8 cellular contexts compared by ENCODE assay signal in genomic region chr17:63425478-63425877, GRCh38. TPM values are rescaled to one million over a fixed set of nuclear protein-coding genes. Genes with fewer than 3 reads are reported as not detected.
DNase-seq lines count a peak whose midpoint lies in the region; ATAC-seq and TF ChIP-seq lines count a peak whose summit lies in the region.

No MANE protein-coding gene starts in this region.

- DNase-seq in NCI-H748 treated with DMSO at 0.1 percent for 48 hours (lab: John Stamatoyannopoulos, UW): peak; percentile 57
- peak; percentile 40 to 66 for DNase-seq in activated CD4-positive, alpha-beta T cell treated with anti-CD3 and anti-CD28 coated beads, Interleukin-2, amount 50 U/mL, for 24 hours (ENCODE audit: low read depth in 1 of 2, low spot score in 1 of 2)
- DNase-seq in dorsolateral prefrontal cortex: peak in 9 of 10 donors; percentile 45 to 90 (median 78)
- peak; percentile 73 for DNase-seq in memory B cell (ENCODE audit: low spot score in 2 of 2)
- DNase-seq in stimulated activated CD8-positive, alpha-beta memory T cell treated with anti-CD3 and anti-CD28 coated beads, Interleukin-15, amount 100 ng/mL, for 1 hour (ENCODE audit: low read depth): peak; percentile 49

- H3K27me3 Mint-ChIP-seq in memory B cell: no peaks in the 10 kb centered on the region

- ATAC-seq in HG03439 (IDR thresholded peaks at IDR 0.05; ENCODE audit: unreplicated experiment): peak; percentile 61
- ATAC-seq in memory B cell (ENCODE audit: low read depth): peak; percentile 79
- no peak for ATAC-seq in HG03039 (IDR thresholded peaks at IDR 0.05; ENCODE audit: unreplicated experiment)

- H3K4me3 Mint-ChIP-seq in memory B cell: no peak overlapping the region

- H3K4me1 Mint-ChIP-seq in memory B cell: peaks cover 9% of the 10 kb centered on the region

- no peaks in the 10 kb centered on the region for H4K20me1 ChIP-seq in DOHH2 (ENCODE audit: control insufficient read depth, insufficient read depth, low read depth, low read length)

- no peak overlapping the region for H3K4me3 ChIP-seq in DOHH2 (ENCODE audit: low read length)
- H3K4me3 ChIP-seq in dorsolateral prefrontal cortex: no peak overlapping the region

- H3K4me1 ChIP-seq in DOHH2 (ENCODE audit: control insufficient read depth, low read length): peaks cover 14% of the 10 kb centered on the region

- no peaks in the 10 kb centered on the region for H3K9me3 Mint-ChIP-seq in memory B cell

- H3K36me3 Mint-ChIP-seq in memory B cell: no peaks in the 10 kb centered on the region

- H3K36me3 ChIP-seq in DOHH2 (ENCODE audit: control insufficient read depth, low read length): no peaks in the 10 kb centered on the region

- H3K27me3 ChIP-seq in DOHH2 (ENCODE audit: control insufficient read depth, low read length) (peaks cover 39% of the 10 kb centered on the region), dorsolateral prefrontal cortex (no peaks in the 10 kb centered on the region)

- H3K27ac ChIP-seq in DOHH2 (ENCODE audit: low read depth, low read length) (no peak overlapping the region), dorsolateral prefrontal cortex (peak overlapping the region in 9 of 59 donors; percentile 2 to 66 (median 29))

- no peaks in the 10 kb centered on the region for H3K79me2 ChIP-seq in DOHH2 (ENCODE audit: control insufficient read depth, low read length)

- intact Hi-C loops in dorsolateral prefrontal cortex (cut with DNase I): loop anchor here (1.0 to 10.0 kb wide), 7 partner anchors 54 to 409 kb away; partner anchors contain the start of genes DCAF7 (in 1 of the 2) and STRADA (in 1 of the 2)

- H3K9me2 ChIP-seq in DOHH2 (replicated peaks; ENCODE audit: control insufficient read depth, low read length): no peaks in the 10 kb centered on the region

- no peak overlapping the region for H3K4me2 ChIP-seq in DOHH2 (ENCODE audit: low read length)

- TF ChIP-seq CTCF in DOHH2 (IDR thresholded peaks at IDR 0.05; ENCODE audit: low read depth, low read length, poor library complexity, severe bottlenecking): peak; percentile 76
- TF ChIP-seq CTCF in dorsolateral prefrontal cortex (IDR thresholded peaks at IDR 0.05 in 54 of 56, conservative IDR thresholded peaks at IDR 0.05 in 2 of 56; ENCODE audit: low read depth in 1 of 56, partially characterized antibody in 56 of 56): peak; percentile 82 to 100 (median 97)

- no peaks in the 10 kb centered on the region for H3F3A ChIP-seq in DOHH2 (ENCODE audit: control insufficient read depth, insufficient read depth)

- H3K9me3 ChIP-seq in DOHH2 (ENCODE audit: control insufficient read depth, insufficient read depth, low read length): no peaks in the 10 kb centered on the region

- H3K27ac Mint-ChIP-seq in memory B cell: no peak overlapping the region

RNA-seq across cellular contexts. Expression of gene CYB561, which starts 20.6 kb away (rescaled TPM):
- total RNA-seq in dorsolateral prefrontal cortex: 10 to 100 TPM; 11.4 to 81.5 (median 46.1) TPM

RNA-seq across cellular contexts. Expression of gene ACE, which starts 51.4 kb away (rescaled TPM):
- total RNA-seq in dorsolateral prefrontal cortex: 10 to 100 TPM in 92 of 120 experiments, 1 to 10 TPM in 28; 4.2 to 23.0 (median 12.1) TPM
